28 cellular contexts compared by ENCODE assay signal in genomic region chr2:3637692-3638455, GRCh38. TPM values are rescaled to one million over a fixed set of nuclear protein-coding genes. Genes with fewer than 3 reads are reported as not detected.
DNase-seq lines count a peak whose midpoint lies in the region; ATAC-seq, FAIRE-seq and TF ChIP-seq lines count a peak whose summit lies in the region.
"Had no signal": no experiment of that assay in that cellular context is flagged by ENCODE, and none has a peak within 500 bp of the region (broad histone marks: within the 10 kb centered on the region; RNA-seq: fewer than 3 reads in every experiment).

No MANE protein-coding gene starts in this region.

- H3K27me3 Mint-ChIP-seq in activated CD8-positive, alpha-beta memory T cell treated with anti-CD3 and anti-CD28 coated beads, Interleukin-2, amount 10 ng/mL, durations not matched to agents 7 days and 5 days, result no peaks in the 10 kb centered on the region
- H3K27me3 Mint-ChIP-seq: activated naive CD8-positive, alpha-beta T cell treated with anti-CD3 and anti-CD28 coated beads for 36 hours; CD4-positive, CD25-positive, alpha-beta regulatory T cell had no signal

- H3K36me3 Mint-ChIP-seq in activated CD8-positive, alpha-beta memory T cell treated with anti-CD3 and anti-CD28 coated beads, Interleukin-2, amount 10 ng/mL, durations not matched to agents 7 days and 5 days, result no peaks in the 10 kb centered on the region
- H3K36me3 Mint-ChIP-seq: activated naive CD8-positive, alpha-beta T cell treated with anti-CD3 and anti-CD28 coated beads for 36 hours; CD4-positive, CD25-positive, alpha-beta regulatory T cell; immature natural killer cell; naive thymus-derived CD4-positive, alpha-beta T cell had no signal

- no peak for FAIRE-seq in HepG2 (lab: Jason Lieb, UNC)
- FAIRE-seq: endothelial cell of umbilical vein, GM12878 had no signal

- TF ChIP-seq CTCF in HepG2 (CRISPR knock-in tag; IDR thresholded peaks at IDR 0.05) (no peak), esophagus squamous epithelium (IDR thresholded peaks at IDR 0.05) (no peak)

- H3K27ac Mint-ChIP-seq in activated CD8-positive, alpha-beta memory T cell treated with anti-CD3 and anti-CD28 coated beads, Interleukin-2, amount 10 ng/mL, durations not matched to agents 7 days and 5 days, result no peak overlapping the region
- H3K27ac Mint-ChIP-seq: CD4-positive, CD25-positive, alpha-beta regulatory T cell; HFFc6; immature natural killer cell; naive thymus-derived CD4-positive, alpha-beta T cell had no signal

- no peaks in the 10 kb centered on the region for H3K79me2 ChIP-seq in HepG2 (ENCODE audit: insufficient read depth, low read length)

- H3K9me3 Mint-ChIP-seq in activated CD8-positive, alpha-beta memory T cell treated with anti-CD3 and anti-CD28 coated beads, Interleukin-2, amount 10 ng/mL, durations not matched to agents 7 days and 5 days (ENCODE audit: low read depth), result no peaks in the 10 kb centered on the region
- H3K9me3 Mint-ChIP-seq: activated naive CD8-positive, alpha-beta T cell treated with anti-CD3 and anti-CD28 coated beads for 36 hours; CD4-positive, CD25-positive, alpha-beta regulatory T cell; HFFc6; immature natural killer cell; naive thymus-derived CD4-positive, alpha-beta T cell had no signal

- no peaks in the 10 kb centered on the region for H3K4me1 Mint-ChIP-seq in activated CD8-positive, alpha-beta memory T cell treated with anti-CD3 and anti-CD28 coated beads, Interleukin-2, amount 10 ng/mL, durations not matched to agents 7 days and 5 days
- H3K4me1 Mint-ChIP-seq: CD4-positive, CD25-positive, alpha-beta regulatory T cell; immature natural killer cell; naive thymus-derived CD4-positive, alpha-beta T cell had no signal

- H3K27ac ChIP-seq in HepG2 (ENCODE audit: extremely low read length, insufficient read depth, low read length) (no peak overlapping the region), esophagus squamous epithelium (no peak overlapping the region)
- H3K27ac ChIP-seq: dorsolateral prefrontal cortex, thoracic aorta had no signal

- no peaks in the 10 kb centered on the region for H3K36me3 ChIP-seq in HepG2 (replicated peaks in 1 of 2; ENCODE audit: control insufficient read depth in 1 of 2, insufficient read depth in 2 of 2, low read length in 2 of 2)
- no peaks in the 10 kb centered on the region for H3K36me3 ChIP-seq in MG63
- no peaks in the 10 kb centered on the region for H3K36me3 ChIP-seq in esophagus squamous epithelium
- H3K36me3 ChIP-seq: thoracic aorta had no signal

- H3K9ac ChIP-seq in HepG2 (ENCODE audit: insufficient read depth, low read depth, low read length), result no peak overlapping the region

- no peak for TF ChIP-seq RAD21 in HepG2 (CRISPR knock-in tag; IDR thresholded peaks at IDR 0.05)

- H3K27me3 ChIP-seq in HepG2 (ENCODE audit: control insufficient read depth in 1 of 2, insufficient read depth in 2 of 2, low read length in 2 of 2), result peaks cover 3 to 39% of the 10 kb centered on the region in 2 experiments
- H3K27me3 ChIP-seq in MG63, result no peaks in the 10 kb centered on the region
- peaks cover 0 to 38% (median 0%) of the 10 kb centered on the region in 4 donors for H3K27me3 ChIP-seq in esophagus squamous epithelium
- H3K27me3 ChIP-seq: dorsolateral prefrontal cortex had no signal

- H2AFZ ChIP-seq in HepG2 (ENCODE audit: low read length), result no peak overlapping the region

- H3K4me2 ChIP-seq in HepG2 (ENCODE audit: low read depth, low read length), result no peak overlapping the region

- H3K4me1 ChIP-seq in HepG2 (ENCODE audit: insufficient read depth, low read length), result no peaks in the 10 kb centered on the region
- peaks cover 0 to 13% (median 0%) of the 10 kb centered on the region in 3 donors for H3K4me1 ChIP-seq in esophagus squamous epithelium

- no peak overlapping the region for H3K4me3 ChIP-seq in HepG2 (replicated peaks in 1 of 3; ENCODE audit: insufficient read depth in 1 of 3, low read depth in 2 of 3, low read length in 3 of 3)
- no peak overlapping the region for H3K4me3 ChIP-seq in MG63
- H3K4me3 ChIP-seq in esophagus squamous epithelium, result no peak overlapping the region
- H3K4me3 ChIP-seq: dorsolateral prefrontal cortex, GM12878, thoracic aorta had no signal

- H3K9me3 ChIP-seq in HepG2 (ENCODE audit: low read length) (no peaks in the 10 kb centered on the region), MG63 (no peaks in the 10 kb centered on the region), esophagus squamous epithelium (no peaks in the 10 kb centered on the region)
- H3K9me3 ChIP-seq: thoracic aorta had no signal

- intact Hi-C loops in HepG2 (cut with micrococcal nuclease; ENCODE audit: unreplicated experiment), result no loop called here
- intact Hi-C loops in esophagus squamous epithelium (cut with DNase I), result no loop called here

- H4K20me1 ChIP-seq in HepG2 (ENCODE audit: insufficient read depth, low read length), result no peaks in the 10 kb centered on the region

- no peak overlapping the region for H3K4me3 Mint-ChIP-seq in activated CD8-positive, alpha-beta memory T cell treated with anti-CD3 and anti-CD28 coated beads, Interleukin-2, amount 10 ng/mL, durations not matched to agents 7 days and 5 days
- H3K4me3 Mint-ChIP-seq: activated naive CD8-positive, alpha-beta T cell treated with anti-CD3 and anti-CD28 coated beads for 36 hours; CD4-positive, CD25-positive, alpha-beta regulatory T cell; HFFc6; immature natural killer cell; naive thymus-derived CD4-positive, alpha-beta T cell had no signal

- POLR2A ChIA-PET in HepG2 (lab: Yijun Ruan, JAX), result no interaction called here

- in situ Hi-C loops in HepG2 (cut with HindIII; ENCODE audit: extremely low pct_ligation_motif_present, low pct_unique_long_range_greater_than_20kb), result no loop called here

- WGBS in HepG2 (ENCODE audit: low lambda C conversion rate), result 81% methylated on average over 28 of the region's 30 CpGs
- 91 to 92% methylated on average over 14 to 15 of the region's 30 CpGs for WGBS in esophagus squamous epithelium, 2 donors

- TF ChIP-seq EP300 in HepG2 (IDR thresholded peaks at IDR 0.05; ENCODE audit: low read depth in 2 of 2, low read length in 2 of 2) (no peak), HepG2 (CRISPR knock-in tag; IDR thresholded peaks at IDR 0.05; ENCODE audit: borderline replicate concordance) (no peak)

- BruUV-seq in HepG2 (replicated peaks; lab: Mats Ljungman, UMichigan), result no TSS peak

- DNase-seq in activated CD8-positive, alpha-beta memory T cell treated with anti-CD3 and anti-CD28 coated beads, Interleukin-2, amount 10 ng/mL, durations not matched to agents 7 days and 5 days, result peak; percentile 33
- DNase-seq in activated CD8-positive, alpha-beta memory T cell treated with anti-CD3 and anti-CD28 coated beads, Interleukin-2, amount 50 U/mL, for 4 hours, result no peak
- DNase-seq in RPMI8226, result peak; percentile 23
- DNase-seq in HepG2 (ENCODE audit: low spot score), result no peak
- peak; percentile 15 for DNase-seq in stimulated activated CD8-positive, alpha-beta memory T cell treated with anti-CD3 and anti-CD28 coated beads, Interleukin-4, amount 100 ng/mL, for 48 hours
- DNase-seq in MG63, result no peak
- no peak for DNase-seq in esophagus squamous epithelium (lab: John Stamatoyannopoulos, UW)
- DNase-seq: 8988T; activated naive CD8-positive, alpha-beta T cell treated with anti-CD3 and anti-CD28 coated beads for 36 hours; CD4-positive, CD25-positive, alpha-beta regulatory T cell; HFFc6; hypothalamus; immature natural killer cell; midbrain; NCI-H1417 treated with DMSO at 0.1 percent for 48 hours; NCI-H2081; NCI-H226; retina; stimulated activated CD4-positive, alpha-beta T cell treated with anti-CD3 and anti-CD28 coated beads, Interleukin-2, amount 100 ng/mL, for 48 hours; T-helper 1 cell had no signal

- ATAC-seq in activated CD8-positive, alpha-beta memory T cell treated with anti-CD3 and anti-CD28 coated beads, Interleukin-2, amount 10 ng/mL, durations not matched to agents 7 days and 5 days, result no peak
- no peak for ATAC-seq in HepG2
- no peak for ATAC-seq in GM18907 (IDR thresholded peaks at IDR 0.05; ENCODE audit: unreplicated experiment)
- ATAC-seq: GM12878; naive thymus-derived CD4-positive, alpha-beta T cell had no signal

- CTCF ChIA-PET in activated CD8-positive, alpha-beta memory T cell treated with anti-CD3 and anti-CD28 coated beads, Interleukin-2, amount 10 ng/mL, durations not matched to agents 7 days and 5 days (lab: Charles Lee), result no interaction called here
- CTCF ChIA-PET in HepG2 (lab: Yijun Ruan, JAX; ENCODE audit: low intra/inter-chr PET ratio, low total read pairs), result no interaction called here

- no peak for TF ChIP-seq POLR2A in HepG2 (IDR thresholded peaks at IDR 0.05; ENCODE audit: insufficient read depth in 1 of 2, low read depth in 2 of 2, low read length in 2 of 2)
- no peak for TF ChIP-seq POLR2A in esophagus squamous epithelium (IDR thresholded peaks at IDR 0.05)

RNA-seq across cellular contexts. Expression of gene ALLC, which starts 20.1 kb away (rescaled TPM):
- total RNA-seq in activated CD8-positive, alpha-beta memory T cell treated with anti-CD3 and anti-CD28 coated beads, Interleukin-2, amount 10 ng/mL, durations not matched to agents 7 days and 5 days, result not detected
- total RNA-seq in HepG2 (2016; rRNA removed; fragmentation: Illumina TruSeq; extraction: Trizol) (0.11 TPM in 1 of 2 replicates, not detected in the other), esophagus squamous epithelium (not detected)
- total RNA-seq in HepG2 (2016; cell fraction: cytosol; rRNA removed; fragmentation: Illumina TruSeq; extraction: Trizol; ENCODE audit: low read depth), result 0.20 TPM in 1 of 2 replicates, not detected in the other
- 0.19 TPM in 1 of 2 replicates, not detected in the other for total RNA-seq in HepG2 (2016; cell fraction: insoluble cytoplasmic fraction; rRNA removed; fragmentation: Illumina TruSeq; extraction: Trizol)
- total RNA-seq in HepG2 (2016; cell fraction: membrane; rRNA removed; fragmentation: Illumina TruSeq; extraction: Trizol), result 0.14 TPM in 1 of 2 replicates, not detected in the other
- total RNA-seq in HepG2 (2016; cell fraction: nucleus; rRNA removed; fragmentation: Illumina TruSeq; extraction: Trizol), result 0.25 and 0.43 TPM in 2 replicates
- polyA plus RNA-seq in HepG2 (2011; rRNA removed), result 0.04 and 0.08 TPM in 2 replicates
- 0.03 TPM in 1 of 2 replicates, not detected in the other for polyA plus RNA-seq in HepG2 (2011; cell fraction: cytosol; rRNA removed)
- polyA plus RNA-seq in HepG2 (2011; cell fraction: nucleus; rRNA removed), result 0.07 and 0.16 TPM in 2 replicates
- not detected in 2 replicates for polyA plus RNA-seq in HepG2 (2012)
- polyA plus RNA-seq in HepG2 (2016; cell fraction: cytosol; fragmentation: Illumina TruSeq; extraction: Trizol; ENCODE audit: low read depth), result not detected in 2 replicates
- 0.25 TPM in 1 of 2 replicates, not detected in the other for polyA plus RNA-seq in HepG2 (2016; cell fraction: insoluble cytoplasmic fraction; fragmentation: Illumina TruSeq; extraction: Trizol; ENCODE audit: low read depth)
- 0.08 TPM in 1 of 2 replicates, not detected in the other for polyA plus RNA-seq in HepG2 (2016; cell fraction: membrane; fragmentation: Illumina TruSeq; extraction: Trizol; ENCODE audit: low read depth)
- 0.92 and 1.3 TPM in 2 replicates for polyA plus RNA-seq in HepG2 (2016; cell fraction: nucleus; fragmentation: Illumina TruSeq; extraction: Trizol; ENCODE audit: insufficient read depth, low read depth)
- not detected in 2 replicates for polyA minus RNA-seq in HepG2 (2011; rRNA and poly(A)+ RNA removed; ENCODE audit: low replicate concordance)
- not detected in 2 replicates for polyA minus RNA-seq in HepG2 (2011; cell fraction: cytosol; rRNA and poly(A)+ RNA removed)
- polyA minus RNA-seq in HepG2 (2011; cell fraction: nucleus; rRNA and poly(A)+ RNA removed), result 0.39 TPM in 1 of 2 replicates, not detected in the other
- not detected in 2 replicates for total RNA-seq in MG63 (2014; rRNA removed; shearing (Covaris generic); ENCODE audit: low replicate concordance)
- total RNA-seq: activated naive CD8-positive, alpha-beta T cell treated with anti-CD3 and anti-CD28 coated beads for 36 hours; CD4-positive, CD25-positive, alpha-beta regulatory T cell; endothelial cell of umbilical vein; GM12878; HFFc6; naive thymus-derived CD4-positive, alpha-beta T cell; omental fat pad; SK-MEL-5 had no signal
- polyA plus RNA-seq: CD4-positive, CD25-positive, alpha-beta regulatory T cell; endothelial cell of umbilical vein; immature natural killer cell; naive thymus-derived CD4-positive, alpha-beta T cell had no signal

RNA-seq across cellular contexts. Expression of gene COLEC11, which starts 43.0 kb away (rescaled TPM):
- under 1 TPM; 0.23 to 0.32 TPM for total RNA-seq in activated CD8-positive, alpha-beta memory T cell treated with anti-CD3 and anti-CD28 coated beads, Interleukin-2, amount 10 ng/mL, durations not matched to agents 7 days and 5 days
- total RNA-seq in HepG2 (2016; rRNA removed; fragmentation: Illumina TruSeq; extraction: Trizol) (2.5 and 3.0 TPM in 2 replicates), esophagus squamous epithelium (1 to 10 TPM in 2 of 4 donors, under 1 TPM in 1, not detected in 1; 0.56 to 2.3 (median 1.0) TPM)
- 1.2 and 1.9 TPM in 2 replicates for total RNA-seq in HepG2 (2016; cell fraction: cytosol; rRNA removed; fragmentation: Illumina TruSeq; extraction: Trizol; ENCODE audit: low read depth)
- total RNA-seq in HepG2 (2016; cell fraction: insoluble cytoplasmic fraction; rRNA removed; fragmentation: Illumina TruSeq; extraction: Trizol), result 2.5 and 3.0 TPM in 2 replicates
- total RNA-seq in HepG2 (2016; cell fraction: membrane; rRNA removed; fragmentation: Illumina TruSeq; extraction: Trizol), result 2.2 and 2.3 TPM in 2 replicates
- total RNA-seq in HepG2 (2016; cell fraction: nucleus; rRNA removed; fragmentation: Illumina TruSeq; extraction: Trizol), result 2.7 and 3.4 TPM in 2 replicates
- polyA plus RNA-seq in HepG2 (2011; rRNA removed), result 1.5 and 2.6 TPM in 2 replicates
- 2.8 TPM in 2 replicates for polyA plus RNA-seq in HepG2 (2011; cell fraction: cytosol; rRNA removed)
- polyA plus RNA-seq in HepG2 (2011; cell fraction: nucleus; rRNA removed), result 4.0 and 4.6 TPM in 2 replicates
- 1.6 and 1.9 TPM in 2 replicates for polyA plus RNA-seq in HepG2 (2012)
- 0.71 and 0.78 TPM in 2 replicates for polyA plus RNA-seq in HepG2 (2016; cell fraction: cytosol; fragmentation: Illumina TruSeq; extraction: Trizol; ENCODE audit: low read depth)
- polyA plus RNA-seq in HepG2 (2016; cell fraction: insoluble cytoplasmic fraction; fragmentation: Illumina TruSeq; extraction: Trizol; ENCODE audit: low read depth), result 2.0 and 3.6 TPM in 2 replicates
- 1.5 TPM in 2 replicates for polyA plus RNA-seq in HepG2 (2016; cell fraction: membrane; fragmentation: Illumina TruSeq; extraction: Trizol; ENCODE audit: low read depth)
- 5.0 and 5.6 TPM in 2 replicates for polyA plus RNA-seq in HepG2 (2016; cell fraction: nucleus; fragmentation: Illumina TruSeq; extraction: Trizol; ENCODE audit: insufficient read depth, low read depth)
- polyA minus RNA-seq in HepG2 (2011; rRNA and poly(A)+ RNA removed; ENCODE audit: low replicate concordance), result 1.8 TPM in 1 of 2 replicates, not detected in the other
- 0.69 and 1.3 TPM in 2 replicates for polyA minus RNA-seq in HepG2 (2011; cell fraction: cytosol; rRNA and poly(A)+ RNA removed)
- 2.6 and 2.8 TPM in 2 replicates for polyA minus RNA-seq in HepG2 (2011; cell fraction: nucleus; rRNA and poly(A)+ RNA removed)
- 2.1 TPM in 1 of 2 replicates, not detected in the other for total RNA-seq in MG63 (2014; rRNA removed; shearing (Covaris generic); ENCODE audit: low replicate concordance)
- total RNA-seq: CD4-positive, CD25-positive, alpha-beta regulatory T cell; endothelial cell of umbilical vein; HFFc6; SK-MEL-5 had no signal
- polyA plus RNA-seq: CD4-positive, CD25-positive, alpha-beta regulatory T cell; immature natural killer cell had no signal

Comparison
In these comparisons a context has a peak if more than half of its experiments do, and no peak if none do; other contexts are left out.
1. DNase-seq: peak in activated CD8-positive, alpha-beta memory T cell treated with anti-CD3 and anti-CD28 coated beads, Interleukin-2, amount 10 ng/mL, durations not matched to agents 7 days and 5 days (single experiment), RPMI8226 (single experiment) and stimulated activated CD8-positive, alpha-beta memory T cell treated with anti-CD3 and anti-CD28 coated beads, Interleukin-4, amount 100 ng/mL, for 48 hours (single experiment); none in activated CD8-positive, alpha-beta memory T cell treated with anti-CD3 and anti-CD28 coated beads, Interleukin-2, amount 50 U/mL, for 4 hours (single experiment), HepG2 (single experiment), MG63 (single experiment) and esophagus squamous epithelium (single experiment).